19 cellular contexts compared by ENCODE assay signal in the genomic region with DNA sequence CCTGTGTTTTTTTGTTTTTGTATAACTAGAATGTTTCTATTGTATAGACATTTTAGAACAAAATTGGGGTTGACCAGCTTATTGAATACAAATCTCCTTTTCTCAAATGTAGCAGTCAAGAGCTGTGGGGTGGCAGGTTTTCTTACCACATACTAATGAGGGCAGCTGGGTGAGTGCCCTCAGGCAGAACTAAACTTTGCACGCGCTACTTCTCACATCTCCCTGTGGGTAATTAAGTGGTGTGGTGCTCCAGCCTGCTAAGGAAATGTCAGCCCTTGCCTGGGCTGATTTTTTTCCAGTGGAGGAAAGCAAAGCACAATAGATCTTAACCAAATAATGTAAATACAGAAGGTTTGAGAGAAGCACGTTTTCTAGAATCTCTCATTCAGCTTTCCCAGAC.
A peak's percentile ranks its signal among the peaks of the same experiment; 100 is the strongest.
DNase-seq lines count a peak whose midpoint lies in the region; ATAC-seq and TF ChIP-seq lines count a peak whose summit lies in the region.
"Had no signal": no experiment of that assay in that cellular context is flagged by ENCODE, and none has a peak within 500 bp of the region (broad histone marks: within the 10 kb centered on the region; RNA-seq: fewer than 3 reads in every experiment).

No MANE protein-coding gene starts in this region.

- no peak for TF ChIP-seq POLR2A in lower leg skin (IDR thresholded peaks at IDR 0.05)

- H3K4me3 ChIP-seq in BLaER1 (no peak overlapping the region), lower leg skin (ENCODE audit: low read depth, poor library complexity, severe bottlenecking) (no peak overlapping the region)
- H3K4me3 ChIP-seq: coronary artery, gastroesophageal sphincter, lung, psoas muscle had no signal

- no peaks in the 10 kb centered on the region for H4K20me1 ChIP-seq in BLaER1

- DNase-seq in NAMALWA (ENCODE audit: low spot score): peak; percentile 5
- DNase-seq in NCI-H524 (lab: John Stamatoyannopoulos, UW): peak; percentile 15 to 72
- DNase-seq in glomerular visceral epithelial cell (ENCODE audit: extremely low spot score): peak; percentile 61
- no peak for DNase-seq in sciatic nerve (ENCODE audit: low spot score)
- no peak for DNase-seq in lower leg skin (ENCODE audit: low spot score in 2 of 2)
- DNase-seq: activated CD4-positive, alpha-beta T cell treated with anti-CD3 and anti-CD28 coated beads, Interleukin-2, amount 10 ng/mL, durations not matched to agents 24 days and 14 days; activated naive CD4-positive, alpha-beta T cell treated with anti-CD3 and anti-CD28 coated beads, Interleukin-2, amount 10 ng/mL, durations not matched to agents 7 days and 5 days; activated T-cell treated with anti-CD3 and anti-CD28 coated beads for 4 hours; naive thymus-derived CD8-positive, alpha-beta T cell; NCI-H226; PC-3; psoas muscle had no signal

- ATAC-seq in HG02759 (IDR thresholded peaks at IDR 0.05; ENCODE audit: unreplicated experiment): no peak
- no peak for ATAC-seq in GM21423 (IDR thresholded peaks at IDR 0.05; ENCODE audit: unreplicated experiment)
- no peak for ATAC-seq in sciatic nerve
- ATAC-seq: gastroesophageal sphincter; naive thymus-derived CD8-positive, alpha-beta T cell; PC-3; psoas muscle; SK-N-SH treated with all-trans-retinoic acid at 6 μM for 48 hours had no signal

- H3K36me3 ChIP-seq in BLaER1: no peaks in the 10 kb centered on the region
- H3K36me3 ChIP-seq: gastroesophageal sphincter had no signal

- H3K27me3 ChIP-seq in BLaER1: no peaks in the 10 kb centered on the region

- peak overlapping the region; percentile 37 for H3K4me2 ChIP-seq in BLaER1

- H3K27ac ChIP-seq in BLaER1: no peak overlapping the region
- H3K27ac ChIP-seq: coronary artery, gastroesophageal sphincter, psoas muscle had no signal

- peaks cover 46% of the 10 kb centered on the region for H3K4me1 ChIP-seq in BLaER1
- H3K4me1 ChIP-seq: gastroesophageal sphincter, psoas muscle had no signal

- intact Hi-C loops in sciatic nerve (cut with DNase I) (no loop called here), lower leg skin (cut with DNase I; ENCODE audit: low total_unique reads) (no loop called here)

- no peak for TF ChIP-seq CTCF in lower leg skin (IDR thresholded peaks at IDR 0.05)

- WGBS in lower leg skin, 2 donors: 25 to 38% methylated on average over 3 of the region's 3 CpGs

- no peaks in the 10 kb centered on the region for H3K9me3 ChIP-seq in BLaER1
- H3K9me3 ChIP-seq: gastroesophageal sphincter, psoas muscle had no signal

- H3K9ac ChIP-seq in BLaER1: no peak overlapping the region

Comparison
In these comparisons a context has a peak if more than half of its experiments do, and no peak if none do; other contexts are left out.
1. DNase-seq: peak in NAMALWA (single experiment), NCI-H524 (2 of 2) and glomerular visceral epithelial cell (single experiment); none in sciatic nerve (single experiment) and lower leg skin (0 of 2).